ENCODE assay signal across 29 cellular contexts in the genomic region with DNA sequence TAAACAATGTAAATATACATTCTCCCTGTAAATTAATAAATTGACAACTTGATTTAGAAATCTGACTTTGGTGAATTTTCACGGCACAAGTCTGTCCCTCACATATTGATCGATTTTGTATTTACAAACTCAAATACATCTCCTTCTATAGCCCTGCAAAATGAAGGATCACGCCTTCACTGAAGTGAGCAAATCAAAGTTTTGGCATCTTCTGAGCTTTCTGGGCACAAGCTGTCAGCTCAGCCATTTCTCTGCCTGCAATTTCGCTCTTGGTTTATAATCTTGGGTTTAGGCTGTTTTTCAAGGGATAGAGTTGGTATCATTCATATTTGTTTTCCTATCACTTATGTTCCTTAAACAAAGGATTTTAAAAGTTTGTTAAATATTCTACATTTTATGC. TPM values are rescaled to one million over a fixed set of nuclear protein-coding genes. Genes with fewer than 3 reads are reported as not detected.
"Had no signal": no experiment of that assay in that cellular context is flagged by ENCODE, and none has a peak within 500 bp of the region (broad histone marks: within the 10 kb centered on the region; RNA-seq: fewer than 3 reads in every experiment).

No MANE protein-coding gene starts in this region.

- ATAC-seq: activated naive CD4-positive, alpha-beta T cell treated with anti-CD3 and anti-CD28 coated beads, Interleukin-2, amount 50 U/mL, for 72 hours; activated T-cell treated with anti-CD3 and anti-CD28 coated beads, Interleukin-2, amount 50 U/mL, for 4 hours; Right ventricle myocardium inferior had no signal

- DNase-seq: activated B cell treated with CpG ODN at 0.5 μM for 24 hours; activated CD4-positive, alpha-beta memory T cell treated with anti-CD3 and anti-CD28 coated beads for 36 hours; activated CD4-positive, alpha-beta T cell treated with anti-CD3 and anti-CD28 coated beads for 4 hours; activated CD4-positive, alpha-beta T cell treated with anti-CD3 and anti-CD28 coated beads, Interleukin-2, amount 50 U/mL, for 1 hour; activated CD4-positive, CD25-positive, alpha-beta regulatory T cell treated with anti-CD3 and anti-CD28 coated beads, Interleukin-2, amount 50 U/mL, for 72 hours; activated CD8-positive, alpha-beta memory T cell treated with anti-CD3 and anti-CD28 coated beads, Interleukin-2, amount 50 U/mL, for 4 hours; activated gamma-delta T cell treated with Interleukin-2 at 50 U/mL for 16 hours; activated naive CD4-positive, alpha-beta T cell treated with anti-CD3 and anti-CD28 coated beads for 36 hours; activated T-cell treated with anti-CD3 and anti-CD28 coated beads for 4 hours; activated T-cell treated with anti-CD3 and anti-CD28 coated beads, Interleukin-2, amount 50 U/mL, for 4 hours; adrenal gland; anterior cingulate cortex; brain microvascular endothelial cell; central memory CD4-positive, alpha-beta T cell; NCI-H146; NCI-H1930; NCI-H2081 treated with DMSO at 0.1 percent for 48 hours; NK-92 treated with Interleukin-12 subunit alpha and Interleukin-12 subunit beta, amount 100 ng/mL, for 24 hours; PC-9; SIG-M5; SW 1271; T-helper 1 cell; T-helper 2 cell; T-helper 9 cell had no signal

RNA-seq across cellular contexts. Expression of gene CA14, which starts 47.5 kb away (rescaled TPM):
- total RNA-seq: activated B cell treated with CpG ODN at 0.5 μM for 24 hours; activated CD4-positive, alpha-beta memory T cell treated with anti-CD3 and anti-CD28 coated beads for 36 hours; activated naive CD4-positive, alpha-beta T cell treated with anti-CD3 and anti-CD28 coated beads for 36 hours; activated naive CD4-positive, alpha-beta T cell treated with anti-CD3 and anti-CD28 coated beads, Interleukin-2, amount 50 U/mL, for 72 hours; activated T-cell treated with anti-CD3 and anti-CD28 coated beads, Interleukin-2, amount 50 U/mL, for 4 hours; activated T-helper 1 cell treated with anti-CD3 and anti-CD28 coated beads, Interleukin-12 subunit alpha, Interleukin-12 subunit beta, Interleukin-2, Interleukin-4 antibody, amounts not matched to agents 30 ng/mL and 10 ng/mL and 1 ng/mL, durations not matched to agents 14 hours and 24 hours and 36 hours; M059J; OCI-LY7 had no signal
